11 cellular contexts compared by ENCODE assay signal in the genomic region with DNA sequence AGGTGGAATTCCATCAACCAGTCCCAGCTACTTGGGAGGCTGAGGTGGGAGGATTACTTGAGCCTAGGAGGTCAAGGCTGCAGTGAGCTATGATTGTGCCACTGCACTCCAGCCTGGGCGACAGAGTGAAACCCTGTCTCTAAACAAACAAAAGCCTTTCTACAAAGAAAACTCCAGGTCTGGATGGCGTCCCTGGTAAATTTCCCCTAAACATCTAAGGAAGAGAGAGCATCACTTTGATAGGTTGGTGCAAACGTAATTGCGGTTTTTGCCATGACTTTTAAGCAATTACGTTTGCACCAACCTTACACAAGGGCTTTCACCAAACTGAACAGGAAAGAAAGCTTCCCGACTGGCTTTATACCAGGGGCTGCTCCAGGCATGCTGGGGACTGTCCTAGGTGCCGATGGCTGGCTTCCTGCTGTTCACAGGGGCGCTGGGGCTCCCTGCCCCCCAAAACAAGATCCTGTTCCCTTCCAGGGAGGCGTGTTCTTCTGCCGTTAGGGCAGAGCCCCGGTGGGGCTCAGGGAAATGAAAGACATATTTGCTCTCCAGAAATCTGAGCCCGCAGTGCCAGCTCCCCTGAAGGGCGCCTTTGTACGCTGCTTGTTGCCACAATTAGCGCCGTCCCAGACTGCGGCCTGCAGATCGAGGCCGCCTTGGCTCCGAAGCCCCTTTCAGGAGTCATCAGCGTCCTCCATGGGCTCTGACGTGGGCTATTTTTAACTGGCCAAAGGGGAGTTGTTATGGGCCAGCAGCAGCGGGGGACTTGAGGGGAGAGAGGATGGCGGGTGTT. TPM values are rescaled to one million over a fixed set of nuclear protein-coding genes. Genes with fewer than 3 reads are reported as not detected.
DNase-seq lines count a peak whose midpoint lies in the region; ATAC-seq and TF ChIP-seq lines count a peak whose summit lies in the region.
"Had no signal": no experiment of that assay in that cellular context is flagged by ENCODE, and none has a peak within 500 bp of the region (broad histone marks: within the 10 kb centered on the region; RNA-seq: fewer than 3 reads in every experiment).

No MANE protein-coding gene starts in this region.

- intact Hi-C loops in breast epithelium (cut with DNase I; ENCODE audit: low total_unique reads) (no loop called here), mucosa of descending colon (cut with DNase I, micrococcal nuclease) (no loop called here), vagina (cut with DNase I) (loop anchor here (2.0 kb wide), 1 partner anchor 41 kb away; no protein-coding TSS in a partner anchor)

- H3K4me1 ChIP-seq in breast epithelium (peaks cover 4 to 5% of the 10 kb centered on the region in 2 donors), mucosa of descending colon (ENCODE audit: low read depth) (peaks cover 7% of the 10 kb centered on the region), vagina (peaks cover 33% of the 10 kb centered on the region)

- H3K27ac ChIP-seq in breast epithelium (peak overlapping the region; percentile 81 to 84), vagina (peak overlapping the region; percentile 87)

- no peak for TF ChIP-seq CTCF in breast epithelium (IDR thresholded peaks at IDR 0.05)
- TF ChIP-seq CTCF in mucosa of descending colon (IDR thresholded peaks at IDR 0.05): no peak
- no peak for TF ChIP-seq CTCF in vagina (IDR thresholded peaks at IDR 0.05)

- peak; percentile 40 for ATAC-seq in mucosa of descending colon
- ATAC-seq: activated T-helper 17 cell treated with anti-CD3 and anti-CD28 coated beads, Interleukin-2, amount 50 U/mL, for 72 hours had no signal

- H3K36me3 ChIP-seq in breast epithelium: no peaks in the 10 kb centered on the region
- no peaks in the 10 kb centered on the region for H3K36me3 ChIP-seq in mucosa of descending colon (ENCODE audit: low read depth)
- H3K36me3 ChIP-seq in vagina: no peaks in the 10 kb centered on the region

- no peaks in the 10 kb centered on the region for H3K9me3 ChIP-seq in breast epithelium
- no peaks in the 10 kb centered on the region for H3K9me3 ChIP-seq in mucosa of descending colon
- H3K9me3 ChIP-seq in vagina: no peaks in the 10 kb centered on the region

- peak overlapping the region in 2 of 3 donors; percentile 37 to 50 for H3K4me3 ChIP-seq in breast epithelium
- H3K4me3 ChIP-seq in mucosa of descending colon: no peak overlapping the region
- H3K4me3 ChIP-seq in vagina: peak overlapping the region in 1 of 2 donors; percentile 5

- DNase-seq in stimulated activated naive CD4-positive, alpha-beta T cell (lab: John Stamatoyannopoulos, UW): peak in 4 of 6 experiments; percentile 12 to 36 (median 22)
- DNase-seq in stimulated activated naive CD4-positive, alpha-beta T cell treated with Interleukin-2 at 50 U/mL for 16 hours (lab: John Stamatoyannopoulos, UW): no peak
- DNase-seq in breast epithelium (ENCODE audit: low spot score in 2 of 2) (peak in 1 of 2 donors; percentile 27), mucosa of descending colon (no peak), vagina (ENCODE audit: extremely low spot score in 2 of 2) (no peak), activated gamma-delta T cell (lab: John Stamatoyannopoulos, UW) (no peak), epidermal melanocyte (ENCODE audit: insufficient read length, low spot score) (no peak)
- no peak for DNase-seq in central memory CD4-positive, alpha-beta T cell
- DNase-seq: DND-41, MM.1S had no signal

- H3K27me3 ChIP-seq in breast epithelium (no peaks in the 10 kb centered on the region), vagina (no peaks in the 10 kb centered on the region)

- no peak for TF ChIP-seq POLR2A in breast epithelium (IDR thresholded peaks at IDR 0.05)
- no peak for TF ChIP-seq POLR2A in vagina (IDR thresholded peaks at IDR 0.05)

RNA-seq across cellular contexts. Expression of a gene that starts 38.7 kb away (rescaled TPM):
- 10 to 100 TPM; 12.0 to 23.3 (median 21.8) TPM for total RNA-seq in breast epithelium
- total RNA-seq in mucosa of descending colon: 10 to 100 TPM in 2 of 3 donors, 1 to 10 TPM in 1; 8.1 to 29.5 (median 23.4) TPM
- total RNA-seq in vagina: 252 TPM

Comparison
In these comparisons a context has a peak if more than half of its experiments do, and no peak if none do; other contexts are left out.
1. DNase-seq: peak in stimulated activated naive CD4-positive, alpha-beta T cell (4 of 6); none in stimulated activated naive CD4-positive, alpha-beta T cell treated with Interleukin-2 at 50 U/mL for 16 hours (single experiment), mucosa of descending colon (0 of 3), vagina (0 of 2), activated gamma-delta T cell (single experiment), epidermal melanocyte (single experiment) and central memory CD4-positive, alpha-beta T cell (single experiment).